ENCODE assay signal across 30 cellular contexts in the genomic region with DNA sequence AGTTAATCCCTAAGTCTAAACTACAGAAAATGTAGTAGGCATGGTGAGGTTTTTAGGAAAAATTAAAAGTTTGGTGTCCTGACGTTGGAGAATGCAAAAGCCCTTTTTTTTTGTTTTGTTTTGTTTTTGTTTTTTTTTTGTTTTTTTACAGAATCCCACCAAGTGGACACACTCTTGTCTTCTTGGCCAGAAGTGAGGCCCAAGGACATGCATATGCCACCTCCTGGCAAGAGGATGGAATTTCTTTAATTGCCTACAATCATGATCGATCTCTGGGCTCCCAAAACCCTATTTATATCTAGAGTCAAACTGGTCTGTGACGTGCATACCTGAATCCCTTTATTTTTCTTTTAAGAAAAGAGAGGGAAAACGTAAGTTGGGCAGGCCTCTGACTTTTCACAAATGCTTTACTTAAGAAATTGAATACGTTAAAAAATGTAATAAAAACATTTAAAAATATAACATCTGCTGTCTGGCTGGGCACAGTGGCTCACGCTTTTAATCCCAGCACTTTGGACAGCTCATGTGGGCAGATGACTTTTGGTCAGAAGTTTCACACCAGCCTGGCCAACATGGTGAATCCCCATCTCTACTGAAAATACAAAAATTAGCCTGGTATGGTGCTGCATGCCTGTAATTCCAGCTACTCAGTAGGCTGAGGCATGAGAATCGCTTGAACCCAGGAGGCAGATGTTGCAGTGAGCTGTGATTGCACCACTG.
A peak's percentile ranks its signal among the peaks of the same experiment; 100 is the strongest.
DNase-seq lines count a peak whose midpoint lies in the region; ATAC-seq, FAIRE-seq and TF ChIP-seq lines count a peak whose summit lies in the region.
"Had no signal": no experiment of that assay in that cellular context is flagged by ENCODE, and none has a peak within 500 bp of the region (broad histone marks: within the 10 kb centered on the region; RNA-seq: fewer than 3 reads in every experiment).

No MANE protein-coding gene starts in this region.

- H3K4me1 ChIP-seq in A673 (ENCODE audit: insufficient read depth, low read length, poor library complexity, severe bottlenecking) (no peaks in the 10 kb centered on the region), Panc1 (ENCODE audit: control insufficient read depth, insufficient read depth, low read length) (no peaks in the 10 kb centered on the region), HAP-1 (no peaks in the 10 kb centered on the region), Peyer's patch (no peaks in the 10 kb centered on the region)
- H3K4me1 ChIP-seq: BE2C, body of pancreas, lower lobe of right lung, tibial nerve had no signal

- no peak for FAIRE-seq in urothelium cell line (lab: Jason Lieb, UNC)
- FAIRE-seq: GM12878, H54, RCC 7860 had no signal

- TF ChIP-seq POLR2A in Peyer's patch (IDR thresholded peaks at IDR 0.05), result no peak

- H3K27ac ChIP-seq in A673 (ENCODE audit: low read depth, low read length, poor library complexity, severe bottlenecking) (no peak overlapping the region), Panc1 (ENCODE audit: low read length) (no peak overlapping the region), Peyer's patch (no peak overlapping the region)
- H3K27ac ChIP-seq: body of pancreas, lower lobe of right lung, tibial nerve had no signal

- in situ Hi-C loops in Panc1 (cut with HindIII; ENCODE audit: low pct_unique_long_range_greater_than_20kb, low sequenced_read_pairs) (no loop called here), HAP-1 (cut with MboI; ENCODE audit: low sequenced_read_pairs) (no loop called here)

- POLR2A ChIA-PET in A673 (lab: Charles Lee; ENCODE audit: low non-redundant PET) (no interaction called here), Panc1 (lab: Charles Lee) (no interaction called here)

- DNase-seq in A673 (ENCODE audit: low spot score), result no peak
- DNase-seq in HT1080 (ENCODE audit: low read depth), result peak; percentile 9
- DNase-seq in Panc1 (ENCODE audit: low read depth, low spot score), result no peak
- DNase-seq in choroid plexus epithelial cell (ENCODE audit: low read depth), result peak; percentile 2
- no peak for DNase-seq in urothelium cell line (ENCODE audit: low spot score)
- no peak for DNase-seq in HAP-1 (ENCODE audit: low spot score in 2 of 2)
- DNase-seq in Peyer's patch, result no peak
- DNase-seq: activated CD4-positive, alpha-beta T cell treated with anti-CD3 and anti-CD28 coated beads, Interleukin-2, amount 50 U/mL, for 1 hour; activated CD4-positive, CD25-positive, alpha-beta regulatory T cell; activated gamma-delta T cell treated with Interleukin-2 at 50 U/mL for 16 hours; activated naive CD8-positive, alpha-beta T cell treated with anti-CD3 and anti-CD28 coated beads, Interleukin-2, amount 50 U/mL, for 24 hours; activated T-cell treated with anti-CD3 and anti-CD28 coated beads, Interleukin-2, amount 50 U/mL, for 4 hours; BE2C; body of pancreas; CD8-positive, alpha-beta memory T cell; cerebellar nuclear complex; lower lobe of right lung; MV-4-11; naive thymus-derived CD8-positive, alpha-beta T cell; NCI-H1436 treated with DMSO at 0.1 percent for 48 hours; NCI-H510A; NK-92 treated with Interleukin-12 subunit alpha and Interleukin-12 subunit beta, amount 100 ng/mL, for 24 hours; nucleus accumbens; stimulated activated CD4-positive, alpha-beta T cell treated with anti-CD3 and anti-CD28 coated beads, Interleukin-4, amount 100 ng/mL, for 1 hour; T-cell had no signal

- H3K4me3 ChIP-seq in A673 (ENCODE audit: low read depth, low read length, poor library complexity, severe bottlenecking) (no peak overlapping the region), Panc1 (ENCODE audit: low read depth in 2 of 2, low read length in 2 of 2) (no peak overlapping the region), choroid plexus epithelial cell (ENCODE audit: low read depth, low read length) (no peak overlapping the region), HAP-1 (no peak overlapping the region), Peyer's patch (no peak overlapping the region)
- H3K4me3 ChIP-seq: body of pancreas, GM12878, lower lobe of right lung, tibial nerve had no signal

- no peaks in the 10 kb centered on the region for H3K36me3 ChIP-seq in A673 (ENCODE audit: insufficient read depth, low read length, poor library complexity, severe bottlenecking)
- no peaks in the 10 kb centered on the region for H3K36me3 ChIP-seq in Panc1 (ENCODE audit: control insufficient read depth, insufficient read depth, low read length)
- no peaks in the 10 kb centered on the region for H3K36me3 ChIP-seq in HAP-1 (replicated peaks)
- H3K36me3 ChIP-seq in Peyer's patch, result no peaks in the 10 kb centered on the region
- H3K36me3 ChIP-seq: BE2C, lower lobe of right lung, tibial nerve had no signal

- H3K27me3 ChIP-seq in A673 (replicated peaks; ENCODE audit: insufficient read depth, low read depth, low read length, poor library complexity), result no peaks in the 10 kb centered on the region
- no peaks in the 10 kb centered on the region for H3K27me3 ChIP-seq in Panc1 (ENCODE audit: control insufficient read depth, insufficient read depth, low read length)
- no peaks in the 10 kb centered on the region for H3K27me3 ChIP-seq in HAP-1 (ENCODE audit: low read depth)
- H3K27me3 ChIP-seq in Peyer's patch, result no peaks in the 10 kb centered on the region
- H3K27me3 ChIP-seq: BE2C, body of pancreas, tibial nerve had no signal

- TF ChIP-seq CTCF in A673 (conservative IDR thresholded peaks at IDR 0.05; ENCODE audit: low read depth, low read length) (peak; percentile 30; the same call in 1 of the 2 replicates), Panc1 (IDR thresholded peaks at IDR 0.05) (peak; percentile 21; the same call in 1 of the 2 replicates), choroid plexus epithelial cell (conservative IDR thresholded peaks at IDR 0.05; ENCODE audit: low read depth, low read length) (peak; percentile 30), Peyer's patch (IDR thresholded peaks at IDR 0.05) (no peak)

- no peaks in the 10 kb centered on the region for H3K9me3 ChIP-seq in A673 (ENCODE audit: low read depth, low read length, poor library complexity, severe bottlenecking)
- H3K9me3 ChIP-seq in Panc1 (ENCODE audit: control insufficient read depth, insufficient read depth, low read depth, low read length), result no peaks in the 10 kb centered on the region
- H3K9me3 ChIP-seq in HAP-1, result no peaks in the 10 kb centered on the region
- peaks cover 0 to 3% (median 0%) of the 10 kb centered on the region in 4 donors for H3K9me3 ChIP-seq in Peyer's patch
- H3K9me3 ChIP-seq: BE2C, body of pancreas, lower lobe of right lung, tibial nerve had no signal

- CTCF ChIA-PET in A673 (lab: Charles Lee) (no interaction called here), Panc1 (lab: Charles Lee) (no interaction called here)

- BruUV-seq in A673 (replicated peaks; lab: Mats Ljungman, UMichigan) (no TSS peak), Panc1 (replicated peaks; lab: Mats Ljungman, UMichigan) (no TSS peak)

- ATAC-seq in Panc1, result no peak
- no peak for ATAC-seq in GM21529 (IDR thresholded peaks at IDR 0.05; ENCODE audit: unreplicated experiment)
- ATAC-seq: activated naive CD8-positive, alpha-beta T cell treated with anti-CD3 and anti-CD28 coated beads, Interleukin-2, amount 50 U/mL, for 24 hours; activated T-cell treated with anti-CD3 and anti-CD28 coated beads, Interleukin-2, amount 50 U/mL, for 4 hours; body of pancreas; GM12878; lower lobe of right lung; naive thymus-derived CD8-positive, alpha-beta T cell; T-cell had no signal

- intact Hi-C loops in A673 (cut with micrococcal nuclease; ENCODE audit: unreplicated experiment), result no loop called here
- intact Hi-C loops in Panc1 (cut with micrococcal nuclease; ENCODE audit: unreplicated experiment), result no loop called here

Comparison
In these comparisons a context has a peak if more than half of its experiments do, and no peak if none do; other contexts are left out.
1. DNase-seq: peak in HT1080 (single experiment) and choroid plexus epithelial cell (single experiment); none in A673 (single experiment), Panc1 (single experiment), urothelium cell line (single experiment), HAP-1 (0 of 2) and Peyer's patch (0 of 3).
2. CTCF ChIP-seq: peak in A673 (single experiment), Panc1 (single experiment) and choroid plexus epithelial cell (single experiment); none in Peyer's patch (0 of 6).